ENCODE assay signal across 18 cellular contexts in the genomic region with DNA sequence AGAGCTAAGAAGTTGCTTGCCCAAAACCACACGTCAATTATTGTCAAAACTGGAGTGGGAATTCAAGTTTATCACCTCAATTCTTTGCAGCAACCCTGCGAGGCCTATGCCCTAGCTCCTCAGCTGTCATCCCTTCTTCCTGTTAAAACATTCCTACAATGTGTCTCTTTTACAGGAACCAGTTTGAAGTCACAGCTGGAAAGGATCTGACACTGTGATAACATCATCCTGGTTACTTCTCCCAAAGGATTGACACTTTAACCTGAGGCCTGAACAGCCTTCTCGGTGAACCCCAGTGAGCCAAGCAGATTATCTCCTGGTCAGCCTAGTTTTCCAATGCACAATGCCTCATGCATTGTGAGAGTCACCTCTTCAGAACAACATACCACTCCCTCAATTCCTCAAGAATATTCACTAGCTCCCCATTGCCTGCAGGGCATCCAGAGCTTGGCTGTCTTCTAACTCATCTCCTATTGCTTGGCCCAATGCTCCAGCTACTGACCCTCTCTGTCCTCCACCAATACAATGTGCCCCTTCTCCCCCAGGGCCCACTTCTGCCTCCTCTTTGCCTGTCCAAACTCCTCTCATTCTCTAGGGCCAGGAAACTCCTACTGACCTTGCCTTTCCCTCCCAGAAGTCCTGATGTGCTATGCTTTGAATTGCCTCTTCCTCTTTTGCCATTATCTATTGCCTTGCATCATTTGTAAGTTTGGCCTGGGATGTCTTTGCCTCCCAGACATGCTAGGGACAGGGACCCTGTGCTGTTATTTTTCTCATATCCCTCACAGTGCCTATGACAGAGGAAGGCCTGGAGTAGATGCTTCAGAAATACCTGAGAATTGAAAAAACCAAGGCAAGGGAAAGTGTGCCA.
"Had no signal": no experiment of that assay in that cellular context is flagged by ENCODE, and none has a peak within 500 bp of the region (broad histone marks: within the 10 kb centered on the region; RNA-seq: fewer than 3 reads in every experiment).

No MANE protein-coding gene starts in this region.

- H3K4me1 ChIP-seq: body of pancreas, colonic mucosa had no signal

- H3K4me1 Mint-ChIP-seq: activated CD8-positive, alpha-beta memory T cell treated with anti-CD3 and anti-CD28 coated beads, Interleukin-2, amount 10 ng/mL, durations not matched to agents 7 days and 5 days; memory B cell; stimulated activated naive CD8-positive, alpha-beta T cell treated with anti-CD3 and anti-CD28 coated beads, Interleukin-15, amount 100 ng/mL, for 72 hours had no signal

- H3K36me3 ChIP-seq: colonic mucosa, esophagus squamous epithelium, left ventricle myocardium inferior had no signal

- H3K4me3 Mint-ChIP-seq: activated CD8-positive, alpha-beta memory T cell treated with anti-CD3 and anti-CD28 coated beads, Interleukin-2, amount 10 ng/mL, durations not matched to agents 7 days and 5 days; memory B cell; neural crest cell; stimulated activated naive CD8-positive, alpha-beta T cell treated with anti-CD3 and anti-CD28 coated beads, Interleukin-15, amount 100 ng/mL, for 72 hours had no signal

- DNase-seq: activated CD4-positive, alpha-beta T cell treated with anti-CD3 and anti-CD28 coated beads for 1 hour; activated CD4-positive, alpha-beta T cell treated with anti-CD3 and anti-CD28 coated beads, Interleukin-2, amount 50 U/mL, for 48 hours; activated CD8-positive, alpha-beta memory T cell treated with anti-CD3 and anti-CD28 coated beads, Interleukin-2, amount 10 ng/mL, durations not matched to agents 7 days and 5 days; activated naive CD4-positive, alpha-beta T cell treated with anti-CD3 and anti-CD28 coated beads, Interleukin-2, amount 50 U/mL, for 16 hours; activated T-cell treated with anti-CD3 and anti-CD28 coated beads, Interleukin-2, amount 50 U/mL, for 1 hour; amniotic stem cell; body of pancreas; central memory CD4-positive, alpha-beta T cell; colonic mucosa; esophagus squamous epithelium; hippocampal formation; kidney; left ventricle myocardium inferior; stimulated activated CD4-positive, alpha-beta T cell treated with anti-CD3 and anti-CD28 coated beads, Interleukin-1b, Interleukin-23, amount 100 ng/mL, for 48 hours; stimulated activated naive CD8-positive, alpha-beta T cell treated with anti-CD3 and anti-CD28 coated beads, Interleukin-15, amount 100 ng/mL, for 72 hours; SW 1271 had no signal

- H3K27me3 ChIP-seq: body of pancreas, colonic mucosa, esophagus squamous epithelium had no signal

- H3K36me3 Mint-ChIP-seq: activated CD8-positive, alpha-beta memory T cell treated with anti-CD3 and anti-CD28 coated beads, Interleukin-2, amount 10 ng/mL, durations not matched to agents 7 days and 5 days; memory B cell had no signal

- H3K27ac ChIP-seq: body of pancreas, colonic mucosa, left ventricle myocardium inferior had no signal

- H3K27ac Mint-ChIP-seq: activated CD8-positive, alpha-beta memory T cell treated with anti-CD3 and anti-CD28 coated beads, Interleukin-2, amount 10 ng/mL, durations not matched to agents 7 days and 5 days; memory B cell; stimulated activated naive CD8-positive, alpha-beta T cell treated with anti-CD3 and anti-CD28 coated beads, Interleukin-15, amount 100 ng/mL, for 72 hours had no signal

- H3K9me3 ChIP-seq: body of pancreas, colonic mucosa, esophagus squamous epithelium, left ventricle myocardium inferior had no signal

- H3K9me3 Mint-ChIP-seq: memory B cell; neural crest cell; stimulated activated naive CD8-positive, alpha-beta T cell treated with anti-CD3 and anti-CD28 coated beads, Interleukin-15, amount 100 ng/mL, for 72 hours had no signal

- H3K4me3 ChIP-seq: body of pancreas, colonic mucosa, esophagus squamous epithelium, left ventricle myocardium inferior had no signal

- FAIRE-seq: kidney had no signal
